33 cellular contexts compared by ENCODE assay signal in genomic region chr19:7779631-7780486, GRCh38. TPM values are rescaled to one million over a fixed set of nuclear protein-coding genes. Genes with fewer than 3 reads are reported as not detected.
DNase-seq lines count a peak whose midpoint lies in the region; ATAC-seq and TF ChIP-seq lines count a peak whose summit lies in the region.
"Had no signal": no experiment of that assay in that cellular context is flagged by ENCODE, and none has a peak within 500 bp of the region (broad histone marks: within the 10 kb centered on the region; RNA-seq: fewer than 3 reads in every experiment).

No MANE protein-coding gene starts in this region.

- peak overlapping the region in 7 of 11 experiments; percentile 44 to 84 (median 70); a peak in 12 of 22 replicates for H3K4me2 ChIP-seq in BLaER1 treated with 17β-estradiol and CSF1 and Interleukin-3, amounts not matched to agents 10 nM and 100 nM
- H3K4me2 ChIP-seq: A549 had no signal

- no peak for TF ChIP-seq EP300 in esophagus muscularis mucosa (IDR thresholded peaks at IDR 0.05)
- TF ChIP-seq EP300 in stomach (IDR thresholded peaks at IDR 0.05) = no peak

- H3K27me3 ChIP-seq in BLaER1 treated with 17β-estradiol and CSF1 and Interleukin-3, amounts not matched to agents 10 nM and 100 nM = peaks cover 0 to 14% (median 0%) of the 10 kb centered on the region in 11 experiments; a peak in 4 of 22 replicates
- no peaks in the 10 kb centered on the region for H3K27me3 ChIP-seq in right lobe of liver
- H3K27me3 ChIP-seq in esophagus muscularis mucosa = peaks cover 0 to 59% (median 0%) of the 10 kb centered on the region in 4 donors
- H3K27me3 ChIP-seq in stomach = peaks cover 0 to 65% (median 6%) of the 10 kb centered on the region in 3 donors

- no peaks in the 10 kb centered on the region for H3K36me3 ChIP-seq in BLaER1 treated with 17β-estradiol and CSF1 and Interleukin-3, amounts not matched to agents 10 nM and 100 nM
- H3K36me3 ChIP-seq in right lobe of liver = no peaks in the 10 kb centered on the region
- no peaks in the 10 kb centered on the region for H3K36me3 ChIP-seq in esophagus muscularis mucosa
- no peaks in the 10 kb centered on the region for H3K36me3 ChIP-seq in stomach
- H3K36me3 ChIP-seq: MG63, SJSA1 had no signal

- TF ChIP-seq POLR2A in right lobe of liver (IDR thresholded peaks at IDR 0.05) = no peak
- TF ChIP-seq POLR2A in esophagus muscularis mucosa (IDR thresholded peaks at IDR 0.05; ENCODE audit: low read depth) = no peak
- no peak for TF ChIP-seq POLR2A in stomach (IDR thresholded peaks at IDR 0.05)

- WGBS in right lobe of liver (ENCODE audit: insufficient coverage, low coverage, low lambda C conversion rate, missing lambda C conversion rate) = 51% methylated on average over 14 of the region's 26 CpGs
- WGBS in esophagus muscularis mucosa = 71% methylated on average over 26 of the region's 26 CpGs
- WGBS in stomach, 5 donors = 60 to 74% (median 68%) methylated on average over 24 to 26 of the region's 26 CpGs

- H4K20me1 ChIP-seq in BLaER1 treated with 17β-estradiol and CSF1 and Interleukin-3, amounts not matched to agents 10 nM and 100 nM = no peaks in the 10 kb centered on the region

- ATAC-seq in right lobe of liver = peak in 3 of 4 donors; percentile 29 to 57 (median 51)
- ATAC-seq: A549, PC-3 had no signal

- POLR2A ChIA-PET in GM10248 (lab: Yijun Ruan, JAX) = no interaction called here

- intact Hi-C loops in right lobe of liver (cut with DNase I) (no loop called here), esophagus muscularis mucosa (cut with DNase I) (no loop called here), stomach (cut with DNase I; ENCODE audit: low total_unique reads) (no loop called here)

- peaks cover 7 to 90% (median 38%) of the 10 kb centered on the region in 10 experiments for H3K4me1 ChIP-seq in BLaER1 treated with 17β-estradiol and CSF1 and Interleukin-3, amounts not matched to agents 10 nM and 100 nM
- no peaks in the 10 kb centered on the region for H3K4me1 ChIP-seq in right lobe of liver
- H3K4me1 ChIP-seq in esophagus muscularis mucosa = no peaks in the 10 kb centered on the region
- H3K4me1 ChIP-seq in stomach = no peaks in the 10 kb centered on the region
- H3K4me1 ChIP-seq: SJSA1 had no signal

- no peak overlapping the region for H3K4me3 ChIP-seq in BLaER1 treated with 17β-estradiol and CSF1 and Interleukin-3, amounts not matched to agents 10 nM and 100 nM
- no peak overlapping the region for H3K4me3 ChIP-seq in Jurkat, Clone E6-1 (ENCODE audit: low read length)
- H3K4me3 ChIP-seq in right lobe of liver = no peak overlapping the region
- no peak overlapping the region for H3K4me3 ChIP-seq in esophagus muscularis mucosa
- H3K4me3 ChIP-seq in stomach = no peak overlapping the region
- H3K4me3 ChIP-seq: A549, MG63, SJSA1 had no signal

- CTCF ChIA-PET in GM10248 (lab: Yijun Ruan, JAX) = interaction anchor here (1.0 to 1.3 kb wide), 2 partner anchors 20 to 212 kb away, joined by 3 to 4 read pairs; no protein-coding TSS in a partner anchor

- TF ChIP-seq CTCF in right lobe of liver (IDR thresholded peaks at IDR 0.05) (no peak), esophagus muscularis mucosa (IDR thresholded peaks at IDR 0.05) (no peak), GM10248 (IDR thresholded peaks at IDR 0.05; ENCODE audit: control extremely low read depth, extremely low read depth, low read depth, missing control alignments) (no peak), stomach (IDR thresholded peaks at IDR 0.05) (no peak)

- peaks cover 1 to 9% (median 3%) of the 10 kb centered on the region in 11 experiments; a peak in 17 of 22 replicates for H3K9me3 ChIP-seq in BLaER1 treated with 17β-estradiol and CSF1 and Interleukin-3, amounts not matched to agents 10 nM and 100 nM (replicated peaks in 1 of 11)
- no peaks in the 10 kb centered on the region for H3K9me3 ChIP-seq in right lobe of liver
- H3K9me3 ChIP-seq in esophagus muscularis mucosa = peaks cover 0 to 3% (median 0%) of the 10 kb centered on the region in 4 donors
- peaks cover 0 to 2% (median 0%) of the 10 kb centered on the region in 4 donors for H3K9me3 ChIP-seq in stomach
- H3K9me3 ChIP-seq: SJSA1 had no signal

- H3K27ac ChIP-seq in BLaER1 treated with 17β-estradiol and CSF1 and Interleukin-3, amounts not matched to agents 10 nM and 100 nM = peak overlapping the region in 6 of 11 experiments; percentile 6 to 84 (median 50); a peak in 8 of 22 replicates
- H3K27ac ChIP-seq in right lobe of liver = no peak overlapping the region
- no peak overlapping the region for H3K27ac ChIP-seq in esophagus muscularis mucosa (replicated peaks in 1 of 4)
- H3K27ac ChIP-seq in stomach = no peak overlapping the region
- H3K27ac ChIP-seq: A549, SJSA1 had no signal

- no peak overlapping the region for H3K9ac ChIP-seq in BLaER1 treated with 17β-estradiol and CSF1 and Interleukin-3, amounts not matched to agents 10 nM and 100 nM

- peak; percentile 80 for DNase-seq in Jurkat, Clone E6-1 (ENCODE audit: low read depth, low spot score)
- DNase-seq in RPMI7951 (ENCODE audit: low read depth) (peak; percentile 10), right lobe of liver (no peak), esophagus muscularis mucosa (ENCODE audit: extremely low spot score) (no peak), GM10248 (ENCODE audit: extremely low spot score) (no peak), stomach (no peak), cerebellar nuclear complex (lab: John Stamatoyannopoulos, UW) (no peak)
- DNase-seq: AML-193; C1 segment of cervical spinal cord; CD4-positive, alpha-beta memory T cell; COR-L47; EL; GDM1; GOT3; HCEC 1CT; KG1; MG63; NCI-H1092 treated with DMSO at 0.1 percent for 48 hours; NCI-H1436; NCI-H187; NCI-H2081 treated with DMSO at 0.1 percent for 48 hours; NCI-H2171; NCI-H526; NCI-H82; NK-92 treated with Interleukin-12 subunit alpha and Interleukin-12 subunit beta, amount 100 ng/mL, for 24 hours; PC-3; Right ventricle myocardium superior; RPMI8226; SW 1271 had no signal

RNA-seq across cellular contexts. Expression of gene CLEC4M, which starts 16.8 kb away (rescaled TPM):
- not detected for polyA plus RNA-seq in Jurkat, Clone E6-1 (2012; ENCODE audit: insufficient read depth, insufficient read length)
- total RNA-seq in RPMI7951 (2014; rRNA removed; shearing (Covaris generic)) = not detected in 2 replicates
- 10 to 100 TPM; 12.8 to 64.8 (median 20.8) TPM for total RNA-seq in right lobe of liver
- total RNA-seq in esophagus muscularis mucosa = not detected
- total RNA-seq in stomach = 1 to 10 TPM in 1 of 5 donors, not detected in 4; 1.8 TPM
- not detected for polyA plus RNA-seq in stomach
- total RNA-seq: CD4-positive, alpha-beta memory T cell; HT1080; PC-3; Right ventricle myocardium superior; SJSA1 had no signal
- polyA plus RNA-seq: A549; CD4-positive, alpha-beta memory T cell had no signal

RNA-seq across cellular contexts. Expression of gene CD209, which starts 32.5 kb away (rescaled TPM):
- polyA plus RNA-seq in Jurkat, Clone E6-1 (2012; ENCODE audit: insufficient read depth, insufficient read length) = not detected
- total RNA-seq in RPMI7951 (2014; rRNA removed; shearing (Covaris generic)) = not detected in 2 replicates
- total RNA-seq in right lobe of liver (1 to 10 TPM in 4 of 6 experiments, under 1 TPM in 2; 0.42 to 6.7 (median 2.8) TPM), esophagus muscularis mucosa (10 to 100 TPM in 1 of 4 donors, 1 to 10 TPM in 3; 4.0 to 13.1 (median 8.4) TPM), stomach (10 to 100 TPM in 2 of 5 donors, 1 to 10 TPM in 3; 1.8 to 51.9 (median 7.1) TPM)
- 1 to 10 TPM in 2 of 3 donors, under 1 TPM in 1; 0.38 to 3.4 (median 2.0) TPM for polyA plus RNA-seq in stomach
- total RNA-seq: HT1080, PC-3, SJSA1 had no signal
- polyA plus RNA-seq: A549; CD4-positive, alpha-beta memory T cell had no signal

RNA-seq across cellular contexts. Expression of gene CLEC4G, which starts 47.9 kb away (rescaled TPM):
- polyA plus RNA-seq in Jurkat, Clone E6-1 (2012; ENCODE audit: insufficient read depth, insufficient read length) = not detected
- total RNA-seq in RPMI7951 (2014; rRNA removed; shearing (Covaris generic)) = not detected in 2 replicates
- 10 to 100 TPM; 25.7 to 59.0 (median 38.2) TPM for total RNA-seq in right lobe of liver
- total RNA-seq in esophagus muscularis mucosa = 1 to 10 TPM in 3 of 4 donors, under 1 TPM in 1; 0.75 to 2.5 (median 1.8) TPM
- 1 to 10 TPM in 1 of 5 donors, under 1 TPM in 1, not detected in 3; 0.37 to 1.0 TPM for total RNA-seq in stomach
- polyA plus RNA-seq in stomach = 1 to 10 TPM in 1 of 3 donors, under 1 TPM in 1, not detected in 1; 0.25 to 1.2 TPM
- total RNA-seq: CD4-positive, alpha-beta memory T cell; HT1080; PC-3; SJSA1 had no signal
- polyA plus RNA-seq: A549; CD4-positive, alpha-beta memory T cell had no signal

RNA-seq across cellular contexts. Expression of gene EVI5L, which starts 50.2 kb away (rescaled TPM):
- polyA plus RNA-seq in Jurkat, Clone E6-1 (2012; ENCODE audit: insufficient read depth, insufficient read length) = 14.4 TPM
- 6.8 and 8.1 TPM in 2 replicates for total RNA-seq in RPMI7951 (2014; rRNA removed; shearing (Covaris generic))
- total RNA-seq in right lobe of liver = 1 to 10 TPM; 3.7 to 6.3 (median 4.9) TPM
- 10 to 100 TPM; 19.9 to 42.0 (median 29.2) TPM for total RNA-seq in esophagus muscularis mucosa
- 10 to 100 TPM in 2 of 5 donors, 1 to 10 TPM in 3; 4.9 to 31.6 (median 9.3) TPM for total RNA-seq in stomach
- 1 to 10 TPM; 5.1 to 8.2 (median 7.8) TPM for polyA plus RNA-seq in stomach

Comparison
In these comparisons a context has a peak if more than half of its experiments do, and no peak if none do; other contexts are left out.
1. H3K27ac ChIP-seq: peak in BLaER1 treated with 17β-estradiol and CSF1 and Interleukin-3, amounts not matched to agents 10 nM and 100 nM (6 of 11); none in right lobe of liver (0 of 3), esophagus muscularis mucosa (0 of 4) and stomach (0 of 5).
2. DNase-seq: peak in Jurkat, Clone E6-1 (single experiment) and RPMI7951 (single experiment); none in right lobe of liver (0 of 3), esophagus muscularis mucosa (single experiment), GM10248 (single experiment), stomach (single experiment) and cerebellar nuclear complex (0 of 2).
3. RNA of gene CLEC4M, which starts 16.8 kb away (total RNA-seq): 12.8 to 64.8 TPM in right lobe of liver; not detected in RPMI7951, not detected in esophagus muscularis mucosa and 1.8 TPM in stomach; every median in the first group is over 4 times any median in the second.
4. RNA of gene CLEC4G, which starts 47.9 kb away (total RNA-seq): 25.7 to 59.0 TPM in right lobe of liver; 0.75 to 2.5 TPM in esophagus muscularis mucosa, not detected in RPMI7951 and 0.37 to 1.0 TPM in stomach; every median in the first group is over 4 times any median in the second.